10 cellular contexts compared by ENCODE assay signal in the genomic region with DNA sequence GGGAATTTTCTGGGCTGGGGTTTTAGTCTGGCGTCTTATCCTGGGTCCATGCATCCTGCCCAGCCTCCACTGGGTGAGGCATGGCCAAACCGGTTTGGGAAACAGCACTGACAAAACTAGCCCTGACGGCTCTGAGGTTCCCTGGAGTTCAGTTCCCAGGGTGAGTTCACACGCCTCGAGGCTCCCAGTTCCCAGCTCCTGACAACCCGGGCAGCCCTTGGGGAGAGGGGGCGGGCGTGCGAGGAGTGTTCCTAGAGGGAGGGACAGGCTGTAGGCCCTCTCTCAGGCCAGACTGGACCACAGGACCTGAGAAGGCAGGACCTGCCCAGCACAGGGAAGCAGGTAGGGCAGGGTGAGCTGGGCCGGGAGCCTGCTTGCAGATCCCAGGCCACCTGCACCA.
DNase-seq lines count a peak whose midpoint lies in the region; ATAC-seq and TF ChIP-seq lines count a peak whose summit lies in the region.
"Had no signal": no experiment of that assay in that cellular context is flagged by ENCODE, and none has a peak within 500 bp of the region (broad histone marks: within the 10 kb centered on the region; RNA-seq: fewer than 3 reads in every experiment).

No MANE protein-coding gene starts in this region.

- no peaks in the 10 kb centered on the region for H3K9me3 Mint-ChIP-seq in stimulated activated memory B cell treated with anti-CD40 and anti-IgM and Interleukin-4, amounts not matched to agents 10 μg/mL and 1 μg/mL and 100 μg/mL, for 72 hours

- TF ChIP-seq POLR2A in breast epithelium (IDR thresholded peaks at IDR 0.05), result no peak

- no peaks in the 10 kb centered on the region for H3K9me2 ChIP-seq in GM23248 (ENCODE audit: insufficient read depth)

- peaks cover 79% of the 10 kb centered on the region for H3K79me2 ChIP-seq in GM23248 (ENCODE audit: insufficient read depth)

- H4K20me1 ChIP-seq in GM23248 (ENCODE audit: insufficient read depth), result no peaks in the 10 kb centered on the region; the same call in 1 of the 2 replicates

- intact Hi-C loops in breast epithelium (cut with DNase I; ENCODE audit: low total_unique reads), result no loop called here

- peak overlapping the region; percentile 98 for H3K27ac Mint-ChIP-seq in stimulated activated memory B cell treated with anti-CD40 and anti-IgM and Interleukin-4, amounts not matched to agents 10 μg/mL and 1 μg/mL and 100 μg/mL, for 72 hours

- H3K9me3 ChIP-seq in GM23248 (ENCODE audit: low read depth) (no peaks in the 10 kb centered on the region), breast epithelium (no peaks in the 10 kb centered on the region)

- no peak overlapping the region for H2AFZ ChIP-seq in GM23248

- H3K4me3 ChIP-seq in GM23248, result no peak overlapping the region
- no peak overlapping the region for H3K4me3 ChIP-seq in breast epithelium
- H3K4me3 ChIP-seq: lung had no signal

- ATAC-seq in stimulated activated memory B cell treated with anti-CD40 and anti-IgM and Interleukin-4, amounts not matched to agents 10 μg/mL and 1 μg/mL and 100 μg/mL, for 72 hours, result no peak

- H3K4me1 ChIP-seq in GM23248 (ENCODE audit: insufficient read depth), result peaks cover 45% of the 10 kb centered on the region
- peaks cover 14 to 27% of the 10 kb centered on the region in 2 donors for H3K4me1 ChIP-seq in breast epithelium

- H3K9ac ChIP-seq in GM23248, result no peak overlapping the region; the same call in 1 of the 2 replicates

- DNase-seq in GM23248 (peak; percentile 41), breast epithelium (ENCODE audit: low spot score in 2 of 2) (peak; percentile 66 to 80), kidney tubule cell (ENCODE audit: low spot score) (peak; percentile 50), amygdala (lab: John Stamatoyannopoulos, UW) (no peak), NCI-H510A treated with DMSO at 0.1 percent for 48 hours (lab: John Stamatoyannopoulos, UW) (no peak), T-helper 1 cell (no peak)
- no peak for DNase-seq in activated CD4-positive, alpha-beta T cell treated with anti-CD3 and anti-CD28 coated beads for 48 hours
- DNase-seq: activated effector memory CD4-positive, alpha-beta T cell treated with Interleukin-2 at 50 U/mL for 16 hours had no signal

- H3K36me3 ChIP-seq in GM23248 (ENCODE audit: low read depth), result no peaks in the 10 kb centered on the region
- no peaks in the 10 kb centered on the region for H3K36me3 ChIP-seq in breast epithelium

- TF ChIP-seq CTCF in breast epithelium (IDR thresholded peaks at IDR 0.05), result no peak

- no peak overlapping the region for H3K4me2 ChIP-seq in GM23248 (ENCODE audit: unreplicated experiment)

- no peaks in the 10 kb centered on the region for H3K27me3 Mint-ChIP-seq in stimulated activated memory B cell treated with anti-CD40 and anti-IgM and Interleukin-4, amounts not matched to agents 10 μg/mL and 1 μg/mL and 100 μg/mL, for 72 hours

- H3F3A ChIP-seq in GM23248 (ENCODE audit: insufficient read depth), result peaks cover 56% of the 10 kb centered on the region

- H3K27ac ChIP-seq in GM23248, result peak overlapping the region; percentile 97
- H3K27ac ChIP-seq in breast epithelium, result peak overlapping the region; percentile 73 to 89

- in situ Hi-C loops in GM23248 (cut with MboI), result no loop called here

- H3K36me3 Mint-ChIP-seq in stimulated activated memory B cell treated with anti-CD40 and anti-IgM and Interleukin-4, amounts not matched to agents 10 μg/mL and 1 μg/mL and 100 μg/mL, for 72 hours, result peaks cover 33% of the 10 kb centered on the region

- H3K27me3 ChIP-seq in GM23248 (replicated peaks; ENCODE audit: insufficient read depth) (no peaks in the 10 kb centered on the region), breast epithelium (no peaks in the 10 kb centered on the region)

- H3K4me3 Mint-ChIP-seq in stimulated activated memory B cell treated with anti-CD40 and anti-IgM and Interleukin-4, amounts not matched to agents 10 μg/mL and 1 μg/mL and 100 μg/mL, for 72 hours, result no peak overlapping the region

- peaks cover 99% of the 10 kb centered on the region for H3K4me1 Mint-ChIP-seq in stimulated activated memory B cell treated with anti-CD40 and anti-IgM and Interleukin-4, amounts not matched to agents 10 μg/mL and 1 μg/mL and 100 μg/mL, for 72 hours

- WGBS in GM23248 (ENCODE audit: low coverage in 1 of 2, low lambda C conversion rate in 2 of 2, missing lambda C conversion rate in 2 of 2), 2 experiments, result 72 to 79% methylated on average over 6 to 10 of the region's 10 CpGs

Comparison
In these comparisons a context has a peak if more than half of its experiments do, and no peak if none do; other contexts are left out.
1. DNase-seq: peak in GM23248 (single experiment), breast epithelium (2 of 2) and kidney tubule cell (single experiment); none in activated CD4-positive, alpha-beta T cell treated with anti-CD3 and anti-CD28 coated beads for 48 hours (single experiment), amygdala (0 of 56), NCI-H510A treated with DMSO at 0.1 percent for 48 hours (single experiment) and T-helper 1 cell (0 of 5).